Comparison of ENCODE assay signal across 8 cellular contexts in genomic region chrX:21926527-21927278, GRCh38. TPM values are rescaled to one million over a fixed set of nuclear protein-coding genes. Genes with fewer than 3 reads are reported as not detected.
DNase-seq lines count a peak whose midpoint lies in the region; ATAC-seq and TF ChIP-seq lines count a peak whose summit lies in the region.

No MANE protein-coding gene starts in this region.

- ATAC-seq in HG03060 (IDR thresholded peaks at IDR 0.05; ENCODE audit: low read depth, unreplicated experiment) (peak; percentile 87), SK-N-SH treated with all-trans-retinoic acid at 6 μM for 48 hours (peak; percentile 96), left cardiac atrium (peak; percentile 41 to 91), left lobe of liver (no peak)

- no peaks in the 10 kb centered on the region for H3K36me3 ChIP-seq in uterus

- no peaks in the 10 kb centered on the region for H3K27me3 ChIP-seq in uterus

- H3K9me3 ChIP-seq in uterus, result no peaks in the 10 kb centered on the region

- intact Hi-C loops in left cardiac atrium (cut with DNase I) (no loop called here), uterus (cut with DNase I; ENCODE audit: low total_unique reads) (no loop called here)

- in situ Hi-C loops in GM13976 (cut with MboI; ENCODE audit: low sequenced_read_pairs, unreplicated experiment), result no loop called here

- peak; percentile 36 for DNase-seq in GM13976 (ENCODE audit: low spot score)
- no peak for DNase-seq in left cardiac atrium
- DNase-seq in uterus, result no peak
- no peak for DNase-seq in SKM-1 (lab: John Stamatoyannopoulos, UW; ENCODE audit: unreplicated experiment)
- DNase-seq in left lobe of liver (ENCODE audit: low spot score), result no peak
- DNase-seq in OCI-M2 (lab: John Stamatoyannopoulos, UW; ENCODE audit: unreplicated experiment), result no peak

- H3K4me3 ChIP-seq in uterus, result no peak overlapping the region

- no peaks in the 10 kb centered on the region for H3K4me1 ChIP-seq in uterus

- no peak for TF ChIP-seq CTCF in GM13976 (IDR thresholded peaks at IDR 0.05; ENCODE audit: borderline replicate concordance, control extremely low read depth, extremely low read depth, insufficient read depth, missing control alignments)
- no peak for TF ChIP-seq CTCF in uterus (IDR thresholded peaks at IDR 0.05)

- TF ChIP-seq POLR2A in uterus (IDR thresholded peaks at IDR 0.05), result no peak

- H3K27ac ChIP-seq in uterus, result peak overlapping the region; percentile 8 to 22

TF ChIP-seq in SK-N-SH treated with all-trans-retinoic acid at 6 μM for 48 hours, 23 proteins besides CTCF, POLR2A, EP300 and RAD21:
- no peak for TF ChIP-seq ZNF8 (CRISPR knock-in tag; IDR thresholded peaks at IDR 0.05)
- 0 out of 2 replicates have a peak, but pooled peaks have one; percentile 13 for TF ChIP-seq POU6F1 (CRISPR knock-in tag; IDR thresholded peaks at IDR 0.05; ENCODE audit: borderline replicate concordance, low read depth)

RNA-seq across cellular contexts. Expression of gene SMS, which starts 13.8 kb away (rescaled TPM):
- 10 to 100 TPM; 49.0 to 64.7 TPM for total RNA-seq in left cardiac atrium
- total RNA-seq in uterus, result 10 to 100 TPM in 3 of 4 donors, 1 to 10 TPM in 1; 6.4 to 84.3 (median 37.8) TPM
- 17.8 TPM for total RNA-seq in left lobe of liver
